11 cellular contexts compared by ENCODE assay signal in genomic region chr1:18932387-18932786, GRCh38. TPM values are rescaled to one million over a fixed set of nuclear protein-coding genes. Genes with fewer than 3 reads are reported as not detected.
A peak's percentile ranks its signal among the peaks of the same experiment; 100 is the strongest.
DNase-seq lines count a peak whose midpoint lies in the region; ATAC-seq, FAIRE-seq and TF ChIP-seq lines count a peak whose summit lies in the region.
"Had no signal": no experiment of that assay in that cellular context is flagged by ENCODE, and none has a peak within 500 bp of the region (broad histone marks: within the 10 kb centered on the region; RNA-seq: fewer than 3 reads in every experiment).

No MANE protein-coding gene starts in this region.

- peak overlapping the region in 3 of 7 donors; percentile 10 to 63 (median 24) for H3K4me3 Mint-ChIP-seq in CD8-positive, alpha-beta memory T cell
- H3K4me3 Mint-ChIP-seq in natural killer cell, result peak overlapping the region; percentile 45

- peaks cover 82 to 100% (median 95%) of the 10 kb centered on the region in 3 donors for H3K4me1 Mint-ChIP-seq in CD8-positive, alpha-beta memory T cell
- peaks cover 61 to 78% of the 10 kb centered on the region in 2 donors for H3K4me1 Mint-ChIP-seq in natural killer cell

- ATAC-seq in natural killer cell (no peak), GM18870 (IDR thresholded peaks at IDR 0.05; ENCODE audit: unreplicated experiment) (no peak)
- ATAC-seq: left lobe of liver had no signal

- intact Hi-C loops in natural killer cell (cut with micrococcal nuclease), result no loop called here

- no peaks in the 10 kb centered on the region for H3K9me3 Mint-ChIP-seq in CD8-positive, alpha-beta memory T cell
- no peaks in the 10 kb centered on the region for H3K9me3 Mint-ChIP-seq in natural killer cell

- H3K27me3 ChIP-seq in CD8-positive, alpha-beta memory T cell (ENCODE audit: insufficient read depth, low read length, poor library complexity, severe bottlenecking), result no peaks in the 10 kb centered on the region
- no peaks in the 10 kb centered on the region for H3K27me3 ChIP-seq in bronchial epithelial cell (ENCODE audit: control insufficient read depth, insufficient read depth, low read length)

- H3K36me3 ChIP-seq in CD8-positive, alpha-beta memory T cell (ENCODE audit: insufficient read depth, low read length), result no peaks in the 10 kb centered on the region
- H3K36me3 ChIP-seq in bronchial epithelial cell (ENCODE audit: control insufficient read depth, insufficient read depth, low read length), result no peaks in the 10 kb centered on the region

- TF ChIP-seq CTCF in bronchial epithelial cell (IDR thresholded peaks at IDR 0.05; ENCODE audit: insufficient read depth, low read length, severe bottlenecking) (no peak), natural killer cell (IDR thresholded peaks at IDR 0.05) (no peak)

- peak overlapping the region in 7 of 8 donors; percentile 43 to 98 (median 83) for H3K27ac Mint-ChIP-seq in CD8-positive, alpha-beta memory T cell
- peak overlapping the region in 1 of 2 donors; percentile 53 for H3K27ac Mint-ChIP-seq in natural killer cell

- peaks cover 63% of the 10 kb centered on the region for H3K4me1 ChIP-seq in CD8-positive, alpha-beta memory T cell (ENCODE audit: insufficient read depth, low read length)

- H3K27ac ChIP-seq in CD8-positive, alpha-beta memory T cell (ENCODE audit: low read depth, low read length), result no peak overlapping the region

- no peaks in the 10 kb centered on the region for H3K36me3 Mint-ChIP-seq in CD8-positive, alpha-beta memory T cell
- H3K36me3 Mint-ChIP-seq in natural killer cell, result no peaks in the 10 kb centered on the region

- POLR2A ChIA-PET in CD8-positive, alpha-beta memory T cell (lab: Charles Lee), result interaction anchor here (1.1 kb wide), 1 partner anchor 19 kb away, joined by 3 read pairs; no protein-coding TSS in a partner anchor

- H3K9me3 ChIP-seq in CD8-positive, alpha-beta memory T cell (ENCODE audit: low read length), result no peaks in the 10 kb centered on the region

- peak; percentile 83 for FAIRE-seq in bronchial epithelial cell (lab: Jason Lieb, UNC)

- CTCF ChIA-PET in CD8-positive, alpha-beta memory T cell (lab: Charles Lee), result no interaction called here

- no peak for DNase-seq in CD8-positive, alpha-beta memory T cell
- DNase-seq in HT1080 (ENCODE audit: low read depth) (peak; percentile 47), bronchial epithelial cell (ENCODE audit: low read depth) (peak; percentile 88), natural killer cell (no peak), SW480 (ENCODE audit: low spot score) (no peak), DMS 273 (lab: John Stamatoyannopoulos, UW; ENCODE audit: unreplicated experiment) (no peak), DMS153 (lab: John Stamatoyannopoulos, UW) (no peak)
- DNase-seq: KBM-7, NCI-H2081 treated with DMSO at 0.1 percent for 48 hours had no signal

- peaks cover 0 to 5% of the 10 kb centered on the region in 2 donors for H3K27me3 Mint-ChIP-seq in CD8-positive, alpha-beta memory T cell
- H3K27me3 Mint-ChIP-seq in natural killer cell (ENCODE audit: low read depth in 2 of 2), result no peaks in the 10 kb centered on the region

- H3K4me3 ChIP-seq in CD8-positive, alpha-beta memory T cell (ENCODE audit: low read length), result no peak overlapping the region
- H3K4me3 ChIP-seq in bronchial epithelial cell (ENCODE audit: low read depth, low read length), result no peak overlapping the region

RNA-seq across cellular contexts. Expression of gene IFFO2, which starts 24.1 kb away (rescaled TPM):
- total RNA-seq in CD8-positive, alpha-beta memory T cell, result 10 to 100 TPM; 33.1 to 37.7 TPM
- polyA plus RNA-seq in CD8-positive, alpha-beta memory T cell, result 3.2 TPM
- total RNA-seq in HT1080 (2014; rRNA removed; shearing (Covaris generic)), result 20.1 and 34.6 TPM in 2 replicates
- polyA plus RNA-seq in HT1080 (2015; cell fraction: cytosol; rRNA removed), result 20.0 and 27.1 TPM in 2 replicates
- polyA plus RNA-seq in HT1080 (2015; cell fraction: nucleus; rRNA removed), result 42.5 and 49.5 TPM in 2 replicates
- 11.8 and 26.0 TPM in 2 replicates for total RNA-seq in bronchial epithelial cell
- 100 to 1,000 TPM in 1 of 3 donors, 10 to 100 TPM in 2; 52.4 to 105 (median 66.5) TPM for total RNA-seq in natural killer cell

RNA-seq across cellular contexts. Expression of gene ALDH4A1, which starts 30.0 kb away (rescaled TPM):
- 1 to 10 TPM; 9.3 to 9.5 TPM for total RNA-seq in CD8-positive, alpha-beta memory T cell
- polyA plus RNA-seq in CD8-positive, alpha-beta memory T cell, result 1.4 TPM
- total RNA-seq in HT1080 (2014; rRNA removed; shearing (Covaris generic)), result 2.5 and 6.2 TPM in 2 replicates
- 3.2 and 5.3 TPM in 2 replicates for polyA plus RNA-seq in HT1080 (2015; cell fraction: cytosol; rRNA removed)
- polyA plus RNA-seq in HT1080 (2015; cell fraction: nucleus; rRNA removed), result 7.3 and 11.0 TPM in 2 replicates
- total RNA-seq in bronchial epithelial cell (15.8 and 30.6 TPM in 2 replicates), natural killer cell (1 to 10 TPM; 3.4 to 4.1 (median 3.7) TPM)

Comparison
In these comparisons a context has a peak if more than half of its experiments do, and no peak if none do; other contexts are left out.
1. DNase-seq: peak in HT1080 (single experiment) and bronchial epithelial cell (single experiment); none in CD8-positive, alpha-beta memory T cell (0 of 5), natural killer cell (single experiment), SW480 (single experiment), DMS 273 (single experiment) and DMS153 (single experiment).